22 cellular contexts compared by ENCODE assay signal in the genomic region with DNA sequence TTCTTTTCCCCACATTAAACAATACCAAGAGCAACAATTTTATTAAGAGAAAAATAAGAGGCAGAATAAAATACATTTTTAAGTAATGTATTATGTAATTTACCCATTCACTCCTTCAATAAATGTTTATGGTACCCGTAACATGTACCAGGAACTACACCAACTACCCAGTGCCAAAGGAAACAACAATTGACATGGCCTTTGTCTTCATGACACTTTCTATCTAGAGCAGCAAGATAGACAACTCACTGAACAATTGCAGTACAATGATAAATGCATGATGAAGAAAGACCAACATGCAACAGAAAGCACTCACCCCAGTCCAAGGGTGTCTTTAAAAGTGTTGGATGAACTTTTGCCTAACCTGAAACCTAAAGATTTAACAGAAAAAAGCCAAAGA.
"Had no signal": no experiment of that assay in that cellular context is flagged by ENCODE, and none has a peak within 500 bp of the region (broad histone marks: within the 10 kb centered on the region; RNA-seq: fewer than 3 reads in every experiment).

No MANE protein-coding gene starts in this region.

- H3K4me3 ChIP-seq: esophagus squamous epithelium, gastrocnemius medialis, right atrium auricular region, tibial nerve had no signal

- DNase-seq: activated CD4-positive, alpha-beta T cell treated with anti-CD3 and anti-CD28 coated beads for 4 hours; activated CD4-positive, alpha-beta T cell treated with anti-CD3 and anti-CD28 coated beads, Interleukin-2, amount 50 U/mL, for 48 hours; activated CD8-positive, alpha-beta memory T cell treated with anti-CD3 and anti-CD28 coated beads for 24 hours; activated effector memory CD4-positive, alpha-beta T cell treated with anti-CD3 and anti-CD28 coated beads, Interleukin-2, amount 50 U/mL, for 16 hours; activated naive CD4-positive, alpha-beta T cell treated with anti-CD3 and anti-CD28 coated beads, Interleukin-2, amount 10 ng/mL, durations not matched to agents 7 days and 5 days; amniotic stem cell; brain microvascular endothelial cell; central memory CD4-positive, alpha-beta T cell; esophagus squamous epithelium; gastrocnemius medialis; glutamatergic neuron; islet precursor cell; midbrain; naive thymus-derived CD8-positive, alpha-beta T cell; stimulated activated CD4-positive, alpha-beta T cell treated with anti-CD3 and anti-CD28 coated beads, Interleukin-2, amount 100 ng/mL, for 48 hours; stimulated activated naive CD4-positive, alpha-beta T cell treated with Interleukin-2 at 50 U/mL for 16 hours; T-helper 1 cell had no signal

- H3K4me1 Mint-ChIP-seq: activated naive CD4-positive, alpha-beta T cell treated with anti-CD3 and anti-CD28 coated beads, Interleukin-2, amount 10 ng/mL, durations not matched to agents 7 days and 5 days; naive thymus-derived CD8-positive, alpha-beta T cell had no signal

- FAIRE-seq: astrocyte had no signal

- H3K36me3 Mint-ChIP-seq: activated naive CD4-positive, alpha-beta T cell treated with anti-CD3 and anti-CD28 coated beads, Interleukin-2, amount 10 ng/mL, durations not matched to agents 7 days and 5 days; naive thymus-derived CD8-positive, alpha-beta T cell had no signal

- H3K27me3 ChIP-seq: brain microvascular endothelial cell, esophagus squamous epithelium, gastrocnemius medialis, right atrium auricular region, tibial nerve had no signal

- H3K9me3 ChIP-seq: esophagus squamous epithelium, gastrocnemius medialis, right atrium auricular region, tibial nerve had no signal

- H3K27ac Mint-ChIP-seq: activated naive CD4-positive, alpha-beta T cell treated with anti-CD3 and anti-CD28 coated beads, Interleukin-2, amount 10 ng/mL, durations not matched to agents 7 days and 5 days; activated T-helper 1 cell treated with anti-CD3 and anti-CD28 coated beads, Interleukin-12 subunit alpha, Interleukin-12 subunit beta, Interleukin-2, Interleukin-4 antibody, amounts not matched to agents 30 ng/mL and 10 ng/mL and 1 ng/mL, durations not matched to agents 14 hours and 24 hours and 36 hours; dendritic cell treated with granulocyte-macrophage colony-stimulating factor and Interleukin-4, amounts not matched to agents 40 ng/mL and 50 ng/mL, for 4 days; naive thymus-derived CD8-positive, alpha-beta T cell had no signal

- ATAC-seq: gastrocnemius medialis; naive thymus-derived CD8-positive, alpha-beta T cell had no signal

- H3K4me1 ChIP-seq: gastrocnemius medialis, right atrium auricular region, tibial nerve had no signal

- H3K36me3 ChIP-seq: brain microvascular endothelial cell, esophagus squamous epithelium, gastrocnemius medialis, right atrium auricular region, tibial nerve had no signal

- H3K4me3 Mint-ChIP-seq: activated naive CD4-positive, alpha-beta T cell treated with anti-CD3 and anti-CD28 coated beads, Interleukin-2, amount 10 ng/mL, durations not matched to agents 7 days and 5 days; activated T-helper 1 cell treated with anti-CD3 and anti-CD28 coated beads, Interleukin-12 subunit alpha, Interleukin-12 subunit beta, Interleukin-2, Interleukin-4 antibody, amounts not matched to agents 30 ng/mL and 10 ng/mL and 1 ng/mL, durations not matched to agents 14 hours and 24 hours and 36 hours; dendritic cell treated with granulocyte-macrophage colony-stimulating factor and Interleukin-4, amounts not matched to agents 40 ng/mL and 50 ng/mL, for 4 days; naive thymus-derived CD8-positive, alpha-beta T cell had no signal

- H3K27me3 Mint-ChIP-seq: activated naive CD4-positive, alpha-beta T cell treated with anti-CD3 and anti-CD28 coated beads, Interleukin-2, amount 10 ng/mL, durations not matched to agents 7 days and 5 days; dendritic cell treated with granulocyte-macrophage colony-stimulating factor and Interleukin-4, amounts not matched to agents 40 ng/mL and 50 ng/mL, for 4 days had no signal

- H3K27ac ChIP-seq: brain microvascular endothelial cell, gastrocnemius medialis, right atrium auricular region, tibial nerve had no signal

- H3K9me3 Mint-ChIP-seq: activated naive CD4-positive, alpha-beta T cell treated with anti-CD3 and anti-CD28 coated beads, Interleukin-2, amount 10 ng/mL, durations not matched to agents 7 days and 5 days had no signal
